Comparison of ENCODE assay signal across 13 cellular contexts in genomic region chr16:32647562-32647961, GRCh38. TPM values are rescaled to one million over a fixed set of nuclear protein-coding genes. Genes with fewer than 3 reads are reported as not detected.
"Had no signal": no experiment of that assay in that cellular context is flagged by ENCODE, and none has a peak within 500 bp of the region (broad histone marks: within the 10 kb centered on the region; RNA-seq: fewer than 3 reads in every experiment).

No MANE protein-coding gene starts in this region.

RNA-seq across cellular contexts. Expression of gene TP53TG3, which starts 28.4 kb away (rescaled TPM):
- total RNA-seq: hepatocyte; left lobe of liver; lung microvascular endothelial cell; mucosa of gallbladder; naive thymus-derived CD8-positive, alpha-beta T cell; neural crest cell; pancreas; sigmoid colon; smooth muscle cell; subcutaneous adipose tissue; suprapubic skin; thoracic aorta; upper lobe of right lung had no signal
